ENCODE assay signal across 7 cellular contexts in genomic region chr10:64976150-64976549, GRCh38.
"Had no signal": no experiment of that assay in that cellular context is flagged by ENCODE, and none has a peak within 500 bp of the region (broad histone marks: within the 10 kb centered on the region; RNA-seq: fewer than 3 reads in every experiment).

No MANE protein-coding gene starts in this region.

- H3K9ac ChIP-seq: KMS-11 had no signal

- H3K27ac ChIP-seq: HL-60, KMS-11 had no signal

- H3K4me2 ChIP-seq: KMS-11 had no signal

- FAIRE-seq: HepG2, HTR-8/SVneo had no signal

- DNase-seq: IMR-90, KBM-7, KG1 had no signal

- ATAC-seq: HepG2 had no signal
